8 cellular contexts compared by ENCODE assay signal in the genomic region with DNA sequence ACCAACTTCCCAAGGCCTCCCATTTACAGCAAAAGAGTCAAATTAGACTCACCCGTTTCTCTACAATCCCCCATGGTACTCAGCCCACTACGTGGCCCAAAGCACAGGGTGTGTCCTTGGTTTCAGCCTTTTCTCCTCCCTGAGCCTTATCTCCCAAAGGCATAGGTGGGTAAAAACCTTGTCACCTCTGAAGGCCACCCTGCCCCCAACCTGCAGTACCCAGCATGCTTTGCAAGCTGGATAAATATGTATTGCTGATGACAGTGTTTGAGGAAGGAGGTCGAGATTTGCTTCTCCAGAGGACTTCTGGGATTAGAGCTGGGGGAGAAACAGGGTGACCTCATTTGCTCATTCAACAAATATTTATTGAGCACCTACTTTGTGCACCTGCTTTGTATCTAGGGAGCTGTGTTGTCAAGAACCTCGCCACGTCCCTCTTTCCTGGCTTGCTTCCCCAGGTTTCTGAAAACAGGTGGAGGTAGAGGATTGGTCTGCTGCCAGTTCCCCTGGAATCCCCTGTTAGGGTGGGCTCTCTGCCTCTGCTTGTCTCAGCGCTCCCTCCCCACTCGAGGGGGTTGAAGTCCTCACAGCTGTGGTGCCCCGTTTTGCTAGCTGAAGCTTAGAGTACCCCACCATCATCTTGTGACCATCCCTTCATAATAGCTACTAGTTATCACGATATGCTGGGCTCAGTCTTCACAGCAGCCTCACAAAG. TPM values are rescaled to one million over a fixed set of nuclear protein-coding genes. Genes with fewer than 3 reads are reported as not detected.
DNase-seq lines count a peak whose midpoint lies in the region; ATAC-seq, FAIRE-seq and TF ChIP-seq lines count a peak whose summit lies in the region.

No MANE protein-coding gene starts in this region.

- no peaks in the 10 kb centered on the region for H4K20me1 ChIP-seq in OCI-LY1 (ENCODE audit: insufficient read depth, low read length)

- peak; percentile 2 for DNase-seq in COLO668 (lab: John Stamatoyannopoulos, UW; ENCODE audit: unreplicated experiment)
- DNase-seq in effector memory CD4-positive, alpha-beta T cell = no peak
- DNase-seq in pancreas = peak in 5 of 6 donors; percentile 72 to 81 (median 77)
- DNase-seq in GM20000 (ENCODE audit: low spot score) = no peak
- DNase-seq in NCI-H82 treated with DMSO at 0.1 percent for 48 hours (lab: John Stamatoyannopoulos, UW; ENCODE audit: unreplicated experiment) = no peak
- no peak for DNase-seq in DMS 273 treated with DMSO at 0.1 percent for 48 hours (lab: John Stamatoyannopoulos, UW)

- H2AFZ ChIP-seq in OCI-LY1 (ENCODE audit: low read length) = no peak overlapping the region

- peak overlapping the region; percentile 87 for H3K27ac ChIP-seq in OCI-LY1 (ENCODE audit: low read depth, low read length, poor library complexity, severe bottlenecking)
- peak overlapping the region; percentile 69 for H3K27ac ChIP-seq in effector memory CD4-positive, alpha-beta T cell (ENCODE audit: insufficient read depth, low read length, poor library complexity, severe bottlenecking)
- H3K27ac ChIP-seq in pancreas = peak overlapping the region; percentile 91 to 92 (median 91)

- H3K27me3 ChIP-seq in OCI-LY1 (ENCODE audit: insufficient read depth, low read length) (no peaks in the 10 kb centered on the region), pancreas (no peaks in the 10 kb centered on the region)
- H3K27me3 ChIP-seq in effector memory CD4-positive, alpha-beta T cell (replicated peaks; ENCODE audit: control insufficient read depth, insufficient read depth, low read length, poor library complexity, severe bottlenecking) = no peaks in the 10 kb centered on the region

- TF ChIP-seq CTCF in OCI-LY1 (IDR thresholded peaks at IDR 0.05; ENCODE audit: low read length) = no peak
- TF ChIP-seq CTCF in pancreas (IDR thresholded peaks at IDR 0.05) = no peak
- no peak for TF ChIP-seq CTCF in GM20000 (IDR thresholded peaks at IDR 0.05; ENCODE audit: extremely low read depth, missing control alignments)

- intact Hi-C loops in pancreas (cut with DNase I) = no loop called here

- H3K36me3 ChIP-seq in OCI-LY1 (ENCODE audit: insufficient read depth, low read length) (peaks cover 4% of the 10 kb centered on the region; the same call in 1 of the 2 replicates), pancreas (no peaks in the 10 kb centered on the region)
- H3K36me3 ChIP-seq in effector memory CD4-positive, alpha-beta T cell (ENCODE audit: control insufficient read depth, insufficient read depth, low read length) = peaks cover 3% of the 10 kb centered on the region

- H3K9me2 ChIP-seq in OCI-LY1 (ENCODE audit: low read depth, low read length) = no peaks in the 10 kb centered on the region

- H3K4me2 ChIP-seq in OCI-LY1 (ENCODE audit: low read length) = peak overlapping the region; percentile 90

- H3F3A ChIP-seq in OCI-LY1 (ENCODE audit: insufficient read depth, low read length) = peaks cover 2% of the 10 kb centered on the region; the same call in 1 of the 2 replicates

- H3K9me3 ChIP-seq in OCI-LY1 (ENCODE audit: low read length) = no peaks in the 10 kb centered on the region
- no peaks in the 10 kb centered on the region for H3K9me3 ChIP-seq in effector memory CD4-positive, alpha-beta T cell (ENCODE audit: control insufficient read depth, low read length)
- no peaks in the 10 kb centered on the region for H3K9me3 ChIP-seq in pancreas

- no peak for FAIRE-seq in pancreas (lab: Jason Lieb, UNC)

- peaks cover 45% of the 10 kb centered on the region for H3K79me2 ChIP-seq in OCI-LY1 (ENCODE audit: insufficient read depth, low read length)

- 19 to 23% methylated on average over 9 of the region's 9 CpGs for WGBS in pancreas, 2 donors

- H3K4me3 ChIP-seq in OCI-LY1 (ENCODE audit: low read depth, low read length, poor library complexity, severe bottlenecking) (peak overlapping the region; percentile 93), pancreas (peak overlapping the region in 2 of 4 donors; percentile 93 to 94)
- H3K4me3 ChIP-seq in effector memory CD4-positive, alpha-beta T cell (ENCODE audit: insufficient read depth, low read depth, low read length, poor library complexity, severe bottlenecking) = peak overlapping the region; percentile 85

- ATAC-seq in pancreas = peak; percentile 1 to 42 (median 14)
- ATAC-seq in GM18498 (IDR thresholded peaks at IDR 0.05; ENCODE audit: unreplicated experiment) = no peak

- peak overlapping the region; percentile 91; the same call in 1 of the 2 replicates for H3K9ac ChIP-seq in OCI-LY1 (ENCODE audit: low read length)

- H3K4me1 ChIP-seq in OCI-LY1 (ENCODE audit: insufficient read depth, low read length, severe bottlenecking) (peaks cover 72% of the 10 kb centered on the region), pancreas (peaks cover 29 to 38% (median 37%) of the 10 kb centered on the region in 3 donors)
- H3K4me1 ChIP-seq in effector memory CD4-positive, alpha-beta T cell (ENCODE audit: control insufficient read depth, insufficient read depth, low read length, poor library complexity, severe bottlenecking) = peaks cover 61% of the 10 kb centered on the region

RNA-seq across cellular contexts. Expression of gene LASP1, which starts 3.0 kb away (rescaled TPM):
- 10 to 100 TPM; 48.2 to 98.6 (median 60.9) TPM for total RNA-seq in pancreas
- polyA plus RNA-seq in pancreas = 10 to 100 TPM; 35.7 to 36.0 TPM

RNA-seq across cellular contexts. Expression of gene RPL23, which starts 19.3 kb away (rescaled TPM):
- total RNA-seq in pancreas = 100 to 1,000 TPM; 569 to 994 (median 828) TPM
- polyA plus RNA-seq in pancreas = 1,000 to 10,000 TPM; 1,404 to 1,507 TPM

RNA-seq across cellular contexts. Expression of gene CWC25, which starts 47.7 kb away (rescaled TPM):
- total RNA-seq in pancreas = 10 to 100 TPM in 1 of 6 donors, 1 to 10 TPM in 5; 7.5 to 11.4 (median 8.0) TPM
- 10 to 100 TPM; 19.4 to 24.0 TPM for polyA plus RNA-seq in pancreas

Comparison
In these comparisons a context has a peak if more than half of its experiments do, and no peak if none do; other contexts are left out.
1. DNase-seq: peak in COLO668 (single experiment) and pancreas (5 of 6); none in effector memory CD4-positive, alpha-beta T cell (0 of 3), GM20000 (single experiment), NCI-H82 treated with DMSO at 0.1 percent for 48 hours (single experiment) and DMS 273 treated with DMSO at 0.1 percent for 48 hours (single experiment).
2. Peak in every context shown above with its lines, with median percentiles within 50 percentile points of each other: H3K27ac ChIP-seq.